ENCODE assay signal across 1 cellular context in genomic region chr2:65186872-65187851, GRCh38.
A peak's percentile ranks its signal among the peaks of the same experiment; 100 is the strongest.
TF ChIP-seq lines count a peak whose summit lies in the region.

No MANE protein-coding gene starts in this region.

TF ChIP-seq in K562, 482 proteins besides CTCF, POLR2A, EP300 and RAD21 (continued from another document and continues in another):
- TF ChIP-seq POLR2AphosphoS2 (IDR thresholded peaks at IDR 0.05; ENCODE audit: low read length) (no peak), FOSL1 (tag; conservative IDR thresholded peaks at IDR 0.05) (no peak), RB1 (IDR thresholded peaks at IDR 0.05; ENCODE audit: low read depth) (peak; percentile 25; the same call in 1 of the 2 replicates), NFRKB (IDR thresholded peaks at IDR 0.05; ENCODE audit: low read depth) (no peak), MITF (IDR thresholded peaks at IDR 0.05) (no peak), MBD1 (CRISPR knock-in tag; IDR thresholded peaks at IDR 0.05) (peak; percentile 15; the same call in 1 of the 2 replicates), ARID1B (IDR thresholded peaks at IDR 0.05) (no peak), RFX1 (IDR thresholded peaks at IDR 0.05) (no peak), CEBPG (CRISPR knock-in tag; IDR thresholded peaks at IDR 0.05) (no peak), CEBPG (tag; conservative IDR thresholded peaks at IDR 0.05 in 1 of 2, IDR thresholded peaks at IDR 0.05 in 1 of 2) (peak; percentile 40 to 43; a peak in 3 of 4 replicates), PRMT5 (CRISPR knock-in tag; IDR thresholded peaks at IDR 0.05) (no peak), NR4A1 (CRISPR knock-in tag; IDR thresholded peaks at IDR 0.05) (no peak), NR4A1 (tag; IDR thresholded peaks at IDR 0.05) (no peak), HLTF (IDR thresholded peaks at IDR 0.05) (peak; percentile 63; the same call in 1 of the 2 replicates), TCFL5 (CRISPR knock-in tag; conservative IDR thresholded peaks at IDR 0.05) (no peak), NR2C1 (IDR thresholded peaks at IDR 0.05) (no peak), NR2C1 (tag; IDR thresholded peaks at IDR 0.05) (no peak), MEF2A (IDR thresholded peaks at IDR 0.05; ENCODE audit: control insufficient read depth, low read depth, low read length) (no peak), HMGN3 (IDR thresholded peaks at IDR 0.05; ENCODE audit: borderline replicate concordance, extremely low read depth, insufficient read length, low read depth, low read length) (no peak), JUNB (CRISPR knock-in tag; conservative IDR thresholded peaks at IDR 0.05) (no peak), ZNF830 (CRISPR knock-in tag; IDR thresholded peaks at IDR 0.05) (no peak), SP2 (IDR thresholded peaks at IDR 0.05; ENCODE audit: extremely low read depth, low read depth, low read length, poor library complexity, severe bottlenecking) (no peak), PTTG1 (tag; IDR thresholded peaks at IDR 0.05; ENCODE audit: low read depth) (no peak), PHF20 (IDR thresholded peaks at IDR 0.05; ENCODE audit: partially characterized antibody) (no peak), XRCC5 (IDR thresholded peaks at IDR 0.05; ENCODE audit: low read depth, low read length) (0 out of 2 replicates have a peak, but pooled peaks have one; percentile 29), DDX20 (tag; IDR thresholded peaks at IDR 0.05; ENCODE audit: low read depth) (no peak), TFAP4 (CRISPR knock-in tag; IDR thresholded peaks at IDR 0.05; ENCODE audit: borderline replicate concordance) (0 out of 2 replicates have a peak, but pooled peaks have one; percentile 14), ZBTB33 (CRISPR knock-in tag; IDR thresholded peaks at IDR 0.05) (peak; percentile 21; the same call in 1 of the 2 replicates), CBFB (CRISPR knock-in tag; IDR thresholded peaks at IDR 0.05) (no peak), SETDB1 (IDR thresholded peaks at IDR 0.05; ENCODE audit: low read length) (no peak), ZFP36 (IDR thresholded peaks at IDR 0.05; ENCODE audit: low read depth, low read length, partially characterized antibody) (peak; percentile 14), ZC3H4 (CRISPR knock-in tag; IDR thresholded peaks at IDR 0.05; ENCODE audit: borderline replicate concordance) (no peak), RBM15 (IDR thresholded peaks at IDR 0.05; ENCODE audit: insufficient read depth, low read length) (no peak), MAFF (IDR thresholded peaks at IDR 0.05; ENCODE audit: low read length) (no peak), RBFOX2 (IDR thresholded peaks at IDR 0.05; ENCODE audit: low read depth, low read length) (no peak), RFX7 (CRISPR knock-in tag; IDR thresholded peaks at IDR 0.05) (no peak), ZBTB49 (CRISPR knock-in tag; IDR thresholded peaks at IDR 0.05; ENCODE audit: borderline replicate concordance) (no peak), ZBTB26 (CRISPR knock-in tag; IDR thresholded peaks at IDR 0.05) (peak; percentile 68; the same call in 1 of the 2 replicates), RCOR1 (IDR thresholded peaks at IDR 0.05; ENCODE audit: borderline replicate concordance in 1 of 2, low read depth in 2 of 2, low read length in 2 of 2) (no peak), ARID2 (IDR thresholded peaks at IDR 0.05) (0 out of 2 replicates have a peak, but pooled peaks have one; percentile 44), HNRNPK (IDR thresholded peaks at IDR 0.05; ENCODE audit: low read depth, low read length, poor library complexity, severe bottlenecking) (no peak), BRD9 (IDR thresholded peaks at IDR 0.05; ENCODE audit: low read depth, partially characterized antibody) (peak; percentile 42), SMC3 (conservative IDR thresholded peaks at IDR 0.05; ENCODE audit: insufficient read depth, low read depth, low read length) (peak; percentile 86), MGA (IDR thresholded peaks at IDR 0.05) (no peak), KAT8 (IDR thresholded peaks at IDR 0.05; ENCODE audit: low read depth) (no peak), FOXA3 (CRISPR knock-in tag; conservative IDR thresholded peaks at IDR 0.05 in 1 of 2, IDR thresholded peaks at IDR 0.05 in 1 of 2) (no peak)
